In the genomic region with DNA sequence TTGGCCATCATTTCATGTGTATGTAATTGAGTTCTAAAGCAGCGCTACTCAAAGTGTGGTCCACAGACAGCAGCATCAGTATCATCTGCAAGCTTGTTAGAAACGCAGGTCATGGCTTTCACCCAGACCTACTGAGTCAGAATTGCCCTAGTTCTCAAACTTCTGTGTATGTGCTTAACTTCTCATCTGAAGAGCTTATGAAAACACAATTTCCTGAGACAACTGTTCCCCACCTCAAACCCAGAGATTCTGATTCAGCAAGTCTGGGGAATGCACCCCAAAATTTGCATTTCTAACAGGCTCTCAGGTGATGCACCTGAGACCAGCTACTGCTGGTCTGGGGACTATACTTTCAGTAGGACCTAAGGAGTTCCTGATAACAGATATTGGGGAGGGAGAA, we compare ENCODE assay signal across 18 cellular contexts. TPM values are rescaled to one million over a fixed set of nuclear protein-coding genes. Genes with fewer than 3 reads are reported as not detected.
DNase-seq lines count a peak whose midpoint lies in the region; ATAC-seq and TF ChIP-seq lines count a peak whose summit lies in the region.
"Had no signal": no experiment of that assay in that cellular context is flagged by ENCODE, and none has a peak within 500 bp of the region (broad histone marks: within the 10 kb centered on the region; RNA-seq: fewer than 3 reads in every experiment).

No MANE protein-coding gene starts in this region.

- H3K27ac ChIP-seq in hepatocyte (no peak overlapping the region), gastrocnemius medialis (no peak overlapping the region)
- H3K27ac ChIP-seq: A549, GM23248 had no signal

- no peak overlapping the region for H2AFZ ChIP-seq in hepatocyte
- H2AFZ ChIP-seq: GM23248 had no signal

- no peaks in the 10 kb centered on the region for H3K27me3 Mint-ChIP-seq in activated CD8-positive, alpha-beta T cell treated with anti-CD3 and anti-CD28 coated beads for 36 hours
- H3K27me3 Mint-ChIP-seq in activated CD8-positive, alpha-beta T cell treated with anti-CD3 and anti-CD28 coated beads, Interleukin-2, amount 10 ng/mL, durations not matched to agents 7 days and 5 days (ENCODE audit: low read depth), result peaks cover 5% of the 10 kb centered on the region
- no peaks in the 10 kb centered on the region for H3K27me3 Mint-ChIP-seq in activated CD4-positive, alpha-beta memory T cell treated with anti-CD3 and anti-CD28 coated beads for 36 hours

- no peaks in the 10 kb centered on the region for H3K4me1 ChIP-seq in hepatocyte (ENCODE audit: insufficient read depth)
- peaks cover 0 to 8% of the 10 kb centered on the region in 2 donors for H3K4me1 ChIP-seq in gastrocnemius medialis

- no peaks in the 10 kb centered on the region for H4K20me1 ChIP-seq in hepatocyte (ENCODE audit: insufficient read depth, poor library complexity, severe bottlenecking)

- no peak overlapping the region for H3K4me2 ChIP-seq in hepatocyte
- H3K4me2 ChIP-seq: A549 had no signal

- H3K79me2 ChIP-seq in hepatocyte, result no peaks in the 10 kb centered on the region

- H3K9me3 ChIP-seq in hepatocyte (ENCODE audit: low read depth) (no peaks in the 10 kb centered on the region), gastrocnemius medialis (no peaks in the 10 kb centered on the region)
- H3K9me3 ChIP-seq: A549, Caco-2 had no signal

- POLR2A ChIA-PET in activated CD8-positive, alpha-beta T cell treated with anti-CD3 and anti-CD28 coated beads for 36 hours (lab: Charles Lee), result interaction anchor here (0.9 kb wide), 1 partner anchor 33 kb away, joined by 3 read pairs; no protein-coding TSS in a partner anchor
- POLR2A ChIA-PET in activated CD8-positive, alpha-beta T cell treated with anti-CD3 and anti-CD28 coated beads, Interleukin-2, amount 10 ng/mL, durations not matched to agents 7 days and 5 days (lab: Charles Lee), result interaction anchor here (0.9 kb wide), 1 partner anchor 47 kb away, joined by 4 read pairs; no protein-coding TSS in a partner anchor
- POLR2A ChIA-PET in activated CD4-positive, alpha-beta memory T cell treated with anti-CD3 and anti-CD28 coated beads for 36 hours (lab: Charles Lee), result interaction anchor here (0.6 to 1.1 kb wide), 4 partner anchors 19 to 75 kb away, joined by 3 to 6 read pairs (median 4); no protein-coding TSS in a partner anchor

- no peaks in the 10 kb centered on the region for H3K9me3 Mint-ChIP-seq in activated CD8-positive, alpha-beta T cell treated with anti-CD3 and anti-CD28 coated beads for 36 hours
- peaks cover 8% of the 10 kb centered on the region for H3K9me3 Mint-ChIP-seq in activated CD8-positive, alpha-beta T cell treated with anti-CD3 and anti-CD28 coated beads, Interleukin-2, amount 10 ng/mL, durations not matched to agents 7 days and 5 days (ENCODE audit: insufficient read depth)
- H3K9me3 Mint-ChIP-seq in activated CD4-positive, alpha-beta memory T cell treated with anti-CD3 and anti-CD28 coated beads for 36 hours, result no peaks in the 10 kb centered on the region

- H3K36me3 Mint-ChIP-seq in activated CD8-positive, alpha-beta T cell treated with anti-CD3 and anti-CD28 coated beads for 36 hours (ENCODE audit: low read depth), result peaks cover 1% of the 10 kb centered on the region
- peaks cover 15% of the 10 kb centered on the region for H3K36me3 Mint-ChIP-seq in activated CD8-positive, alpha-beta T cell treated with anti-CD3 and anti-CD28 coated beads, Interleukin-2, amount 10 ng/mL, durations not matched to agents 7 days and 5 days (ENCODE audit: low read depth)
- H3K36me3 Mint-ChIP-seq in activated CD4-positive, alpha-beta memory T cell treated with anti-CD3 and anti-CD28 coated beads for 36 hours, result no peaks in the 10 kb centered on the region
- H3K36me3 Mint-ChIP-seq: CD14-positive monocyte had no signal

- intact Hi-C loops in activated CD8-positive, alpha-beta T cell treated with anti-CD3 and anti-CD28 coated beads for 36 hours (cut with micrococcal nuclease), result loop anchor here (5.0 kb wide), 2 partner anchors 47 to 107 kb away; no protein-coding TSS in a partner anchor
- intact Hi-C loops in activated CD4-positive, alpha-beta memory T cell treated with anti-CD3 and anti-CD28 coated beads for 36 hours (cut with micrococcal nuclease), result loop anchor here (1.0 to 5.0 kb wide), 2 partner anchors 52 to 122 kb away; no protein-coding TSS in a partner anchor
- intact Hi-C loops in gastrocnemius medialis (cut with DNase I; ENCODE audit: low total_unique reads), result no loop called here

- ATAC-seq in activated CD8-positive, alpha-beta T cell treated with anti-CD3 and anti-CD28 coated beads for 36 hours, result peak; percentile 26
- ATAC-seq in activated CD8-positive, alpha-beta T cell treated with anti-CD3 and anti-CD28 coated beads, Interleukin-2, amount 10 ng/mL, durations not matched to agents 7 days and 5 days, result no peak
- peak; percentile 64 for ATAC-seq in HG02610 (IDR thresholded peaks at IDR 0.05; ENCODE audit: unreplicated experiment)
- no peak for ATAC-seq in HG02763 (IDR thresholded peaks at IDR 0.05; ENCODE audit: unreplicated experiment)
- no peak for ATAC-seq in gastrocnemius medialis
- ATAC-seq: A549, HCT116 had no signal

- DNase-seq in activated CD8-positive, alpha-beta T cell treated with anti-CD3 and anti-CD28 coated beads for 36 hours, result peak; percentile 29
- no peak for DNase-seq in activated CD8-positive, alpha-beta T cell treated with anti-CD3 and anti-CD28 coated beads, Interleukin-2, amount 10 ng/mL, durations not matched to agents 7 days and 5 days
- DNase-seq in GM12865 (ENCODE audit: low read depth) (peak; percentile 60), hepatocyte (ENCODE audit: low spot score) (no peak), gastrocnemius medialis (no peak)
- DNase-seq in activated CD4-positive, alpha-beta memory T cell treated with anti-CD3 and anti-CD28 coated beads for 36 hours, result peak; percentile 63
- DNase-seq: Caco-2, GM23248, KG1, NCI-H1092, NCI-H1694 treated with DMSO at 0.1 percent for 48 hours, NCI-H446, NCI-H748 treated with DMSO at 0.1 percent for 48 hours had no signal

- no peak overlapping the region for H3K4me3 ChIP-seq in GM12865 (ENCODE audit: low read depth, low read length)
- H3K4me3 ChIP-seq in hepatocyte, result no peak overlapping the region
- H3K4me3 ChIP-seq in gastrocnemius medialis, result no peak overlapping the region
- H3K4me3 ChIP-seq: A549, GM23248 had no signal

- H3K4me1 Mint-ChIP-seq in activated CD8-positive, alpha-beta T cell treated with anti-CD3 and anti-CD28 coated beads for 36 hours (ENCODE audit: low read depth), result peaks cover 41% of the 10 kb centered on the region
- H3K4me1 Mint-ChIP-seq in activated CD8-positive, alpha-beta T cell treated with anti-CD3 and anti-CD28 coated beads, Interleukin-2, amount 10 ng/mL, durations not matched to agents 7 days and 5 days (ENCODE audit: low read depth), result peaks cover 59% of the 10 kb centered on the region
- H3K4me1 Mint-ChIP-seq in activated CD4-positive, alpha-beta memory T cell treated with anti-CD3 and anti-CD28 coated beads for 36 hours (ENCODE audit: low read depth), result peaks cover 47% of the 10 kb centered on the region

- H3K36me3 ChIP-seq in hepatocyte (replicated peaks; ENCODE audit: insufficient read depth, low read depth) (no peaks in the 10 kb centered on the region), gastrocnemius medialis (no peaks in the 10 kb centered on the region)

- CTCF ChIA-PET in activated CD8-positive, alpha-beta T cell treated with anti-CD3 and anti-CD28 coated beads for 36 hours (lab: Charles Lee), result interaction anchor here (0.8 to 1.8 kb wide), 11 partner anchors 10 to 134 kb away, joined by 3 to 8 read pairs (median 4); partner anchors contain the start of gene HOXB5
- CTCF ChIA-PET in activated CD8-positive, alpha-beta T cell treated with anti-CD3 and anti-CD28 coated beads, Interleukin-2, amount 10 ng/mL, durations not matched to agents 7 days and 5 days (lab: Charles Lee), result interaction anchor here (0.8 to 2.9 kb wide), 10 partner anchors 12 to 123 kb away, joined by 3 to 18 read pairs (median 4); no protein-coding TSS in a partner anchor
- CTCF ChIA-PET in activated CD4-positive, alpha-beta memory T cell treated with anti-CD3 and anti-CD28 coated beads for 36 hours (lab: Charles Lee), result interaction anchor here (0.7 to 2.3 kb wide), 4 partner anchors 65 to 134 kb away, joined by 3 to 13 read pairs (median 7); partner anchors contain the start of gene HOXB5

- no peak overlapping the region for H3K4me3 Mint-ChIP-seq in activated CD8-positive, alpha-beta T cell treated with anti-CD3 and anti-CD28 coated beads for 36 hours
- no peak overlapping the region for H3K4me3 Mint-ChIP-seq in activated CD8-positive, alpha-beta T cell treated with anti-CD3 and anti-CD28 coated beads, Interleukin-2, amount 10 ng/mL, durations not matched to agents 7 days and 5 days
- H3K4me3 Mint-ChIP-seq in activated CD4-positive, alpha-beta memory T cell treated with anti-CD3 and anti-CD28 coated beads for 36 hours, result no peak overlapping the region
- H3K4me3 Mint-ChIP-seq: CD14-positive monocyte had no signal

- no peaks in the 10 kb centered on the region for H3K9me2 ChIP-seq in hepatocyte (replicated peaks; ENCODE audit: insufficient read depth)

- TF ChIP-seq CTCF in activated CD8-positive, alpha-beta T cell treated with anti-CD3 and anti-CD28 coated beads for 36 hours (IDR thresholded peaks at IDR 0.05), result no peak
- no peak for TF ChIP-seq CTCF in GM12865 (IDR thresholded peaks at IDR 0.05; ENCODE audit: insufficient read depth, low read depth, low read length, missing control alignments)
- no peak for TF ChIP-seq CTCF in hepatocyte (IDR thresholded peaks at IDR 0.05; ENCODE audit: poor library complexity)
- no peak for TF ChIP-seq CTCF in gastrocnemius medialis (IDR thresholded peaks at IDR 0.05 in 4 of 5, conservative IDR thresholded peaks at IDR 0.05 in 1 of 5)

- WGBS in hepatocyte (ENCODE audit: low lambda C conversion rate, missing lambda C conversion rate), result 84% methylated on average over 2 of the region's 2 CpGs

- TF ChIP-seq POLR2A in gastrocnemius medialis (IDR thresholded peaks at IDR 0.05), result no peak

- in situ Hi-C loops in gastrocnemius medialis (cut with MboI; ENCODE audit: low sequenced_read_pairs in 4 of 4), result no loop called here

- no peak overlapping the region for H3K27ac Mint-ChIP-seq in activated CD8-positive, alpha-beta T cell treated with anti-CD3 and anti-CD28 coated beads for 36 hours
- no peak overlapping the region for H3K27ac Mint-ChIP-seq in activated CD8-positive, alpha-beta T cell treated with anti-CD3 and anti-CD28 coated beads, Interleukin-2, amount 10 ng/mL, durations not matched to agents 7 days and 5 days
- peak overlapping the region; percentile 14 for H3K27ac Mint-ChIP-seq in activated CD4-positive, alpha-beta memory T cell treated with anti-CD3 and anti-CD28 coated beads for 36 hours
- H3K27ac Mint-ChIP-seq: CD14-positive monocyte had no signal

- H3K27me3 ChIP-seq in hepatocyte (peaks cover 12% of the 10 kb centered on the region), gastrocnemius medialis (peaks cover 3 to 14% (median 5%) of the 10 kb centered on the region in 3 donors)

RNA-seq across cellular contexts. Expression of gene SKAP1, which starts 29.1 kb away (rescaled TPM):
- 10 to 100 TPM; 73.9 to 81.3 TPM for total RNA-seq in activated CD8-positive, alpha-beta T cell treated with anti-CD3 and anti-CD28 coated beads for 36 hours
- 10 to 100 TPM; 93.8 to 94.1 TPM for total RNA-seq in activated CD8-positive, alpha-beta T cell treated with anti-CD3 and anti-CD28 coated beads, Interleukin-2, amount 10 ng/mL, durations not matched to agents 7 days and 5 days
- total RNA-seq in activated CD4-positive, alpha-beta memory T cell treated with anti-CD3 and anti-CD28 coated beads for 36 hours, result 10 to 100 TPM; 71.7 to 77.6 TPM
- total RNA-seq in hepatocyte (1.8 and 3.0 TPM in 2 replicates), gastrocnemius medialis (not detected)
- 1.4 and 4.1 TPM in 2 replicates for polyA plus RNA-seq in hepatocyte
- total RNA-seq: GM23248 had no signal
- polyA plus RNA-seq: GM23248 had no signal

Comparison
In these comparisons a context has a peak if more than half of its experiments do, and no peak if none do; other contexts are left out.
1. ATAC-seq: peak in activated CD8-positive, alpha-beta T cell treated with anti-CD3 and anti-CD28 coated beads for 36 hours (single experiment) and HG02610 (single experiment); none in activated CD8-positive, alpha-beta T cell treated with anti-CD3 and anti-CD28 coated beads, Interleukin-2, amount 10 ng/mL, durations not matched to agents 7 days and 5 days (single experiment), HG02763 (single experiment) and gastrocnemius medialis (0 of 2).
2. DNase-seq: peak in activated CD8-positive, alpha-beta T cell treated with anti-CD3 and anti-CD28 coated beads for 36 hours (single experiment), GM12865 (single experiment) and activated CD4-positive, alpha-beta memory T cell treated with anti-CD3 and anti-CD28 coated beads for 36 hours (single experiment); none in activated CD8-positive, alpha-beta T cell treated with anti-CD3 and anti-CD28 coated beads, Interleukin-2, amount 10 ng/mL, durations not matched to agents 7 days and 5 days (single experiment), hepatocyte (single experiment) and gastrocnemius medialis (0 of 2).
3. RNA of gene SKAP1, which starts 29.1 kb away (total RNA-seq): 93.8 to 94.1 TPM in activated CD8-positive, alpha-beta T cell treated with anti-CD3 and anti-CD28 coated beads, Interleukin-2, amount 10 ng/mL, durations not matched to agents 7 days and 5 days, 73.9 to 81.3 TPM in activated CD8-positive, alpha-beta T cell treated with anti-CD3 and anti-CD28 coated beads for 36 hours and 71.7 to 77.6 TPM in activated CD4-positive, alpha-beta memory T cell treated with anti-CD3 and anti-CD28 coated beads for 36 hours; 1.8 to 3.0 TPM in hepatocyte and not detected in gastrocnemius medialis; every median in the first group is over 10 times any median in the second.